21 cellular contexts compared by ENCODE assay signal in the genomic region with DNA sequence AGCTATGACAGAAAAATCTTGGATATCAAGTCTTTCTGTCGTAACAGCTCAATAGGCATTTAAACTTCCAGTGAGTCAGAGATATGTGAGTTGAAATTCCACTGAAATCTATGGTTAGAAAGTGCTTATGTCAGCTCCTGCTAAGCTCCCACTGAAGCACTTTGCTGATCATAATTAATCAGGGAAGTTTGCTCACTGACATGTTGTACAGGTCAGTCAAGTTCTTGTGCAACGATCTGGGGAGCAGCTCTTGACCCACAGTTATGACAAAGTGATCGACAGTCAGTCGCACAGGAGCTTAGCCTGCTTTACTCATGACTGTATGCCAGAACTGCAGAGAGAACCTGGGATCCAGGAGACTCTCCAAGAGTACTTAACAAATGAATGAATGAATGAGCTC.
A peak's percentile ranks its signal among the peaks of the same experiment; 100 is the strongest.
DNase-seq lines count a peak whose midpoint lies in the region; ATAC-seq, FAIRE-seq and TF ChIP-seq lines count a peak whose summit lies in the region.
"Had no signal": no experiment of that assay in that cellular context is flagged by ENCODE, and none has a peak within 500 bp of the region (broad histone marks: within the 10 kb centered on the region; RNA-seq: fewer than 3 reads in every experiment).

No MANE protein-coding gene starts in this region.

- no peak overlapping the region for H3K14ac ChIP-seq in H1 (ENCODE audit: insufficient read length)

- no peak for DNase-seq in SK-N-SH
- DNase-seq in H1 (ENCODE audit: low read depth in 1 of 2, low spot score in 2 of 2) = no peak
- peak; percentile 65 for DNase-seq in lung (ENCODE audit: low spot score)
- DNase-seq in ureter (ENCODE audit: low spot score) = peak; percentile 76
- DNase-seq in activated CD8-positive, alpha-beta memory T cell treated with anti-CD3 and anti-CD28 coated beads, Interleukin-2, amount 50 U/mL, for 4 hours = no peak
- DNase-seq in mesenteric fat pad (ENCODE audit: low spot score) = no peak
- DNase-seq: activated T-cell treated with anti-CD3 and anti-CD28 coated beads, Interleukin-2, amount 50 U/mL, for 72 hours; brain microvascular endothelial cell; GDM1; Karpas-422; naive thymus-derived CD4-positive, alpha-beta T cell; Peyer's patch; T-helper 1 cell had no signal

- no peak overlapping the region for H2BK15ac ChIP-seq in H1 (ENCODE audit: low read length)

- no peaks in the 10 kb centered on the region for H3K9me3 ChIP-seq in SK-N-SH
- no peaks in the 10 kb centered on the region for H3K9me3 ChIP-seq in H1 (ENCODE audit: insufficient read depth in 2 of 2, low read depth in 1 of 2, low read length in 1 of 2)
- H3K9me3 ChIP-seq in lung (ENCODE audit: control insufficient read depth in 2 of 2, insufficient read depth in 1 of 2, low read length in 1 of 2) = no peaks in the 10 kb centered on the region
- H3K9me3 ChIP-seq: BLaER1 treated with 17β-estradiol and CSF1 and Interleukin-3, amounts not matched to agents 10 nM and 100 nM; Peyer's patch had no signal

- TF ChIP-seq EP300 in SK-N-SH (IDR thresholded peaks at IDR 0.05; ENCODE audit: borderline replicate concordance in 1 of 2, low read depth in 1 of 2, low read length in 1 of 2) (no peak), H1 (IDR thresholded peaks at IDR 0.05; ENCODE audit: borderline replicate concordance in 1 of 2, low read depth in 2 of 2, low read length in 2 of 2) (no peak)

- no peaks in the 10 kb centered on the region for H3K79me1 ChIP-seq in H1 (ENCODE audit: low read depth, low read length)

- CTCF ChIA-PET in SK-N-SH (lab: Yijun Ruan, JAX) (interaction anchor here (1.3 kb wide), 1 partner anchor 12 kb away, joined by 3 read pairs; no protein-coding TSS in a partner anchor), H1 (lab: Charles Lee; ENCODE audit: partially characterized antibody) (interaction anchor here (0.6 to 2.7 kb wide), 6 partner anchors 11 to 262 kb away, joined by 3 to 12 read pairs (median 4); no protein-coding TSS in a partner anchor)

- no peak for TF ChIP-seq POLR2A in H1 (IDR thresholded peaks at IDR 0.05; ENCODE audit: control extremely low read depth in 1 of 2, low read depth in 2 of 2, low read length in 2 of 2)

- H3K27ac ChIP-seq in SK-N-SH (ENCODE audit: low read depth in 2 of 2, low read length in 1 of 2) = no peak overlapping the region
- no peak overlapping the region for H3K27ac ChIP-seq in H1 (ENCODE audit: low read depth, low read length)
- no peak overlapping the region for H3K27ac ChIP-seq in lung (ENCODE audit: low read depth in 1 of 2, low read length in 1 of 2)
- H3K27ac ChIP-seq: BLaER1 treated with 17β-estradiol and CSF1 and Interleukin-3, amounts not matched to agents 10 nM and 100 nM; brain microvascular endothelial cell; Peyer's patch; VCaP had no signal

- 66% methylated on average over 4 of the region's 4 CpGs for WGBS in SK-N-SH (ENCODE audit: low lambda C conversion rate)
- WGBS in H1 (ENCODE audit: extremely low coverage in 1 of 2, insufficient coverage in 1 of 2, insufficient read length in 1 of 2, insufficient replicate concordance in 2 of 2, low coverage in 1 of 2, low lambda C conversion rate in 2 of 2, missing lambda C conversion rate in 1 of 2), 2 experiments = 97% methylated on average over 4 of the region's 4 CpGs; no CpG with 5 or more reads in 1 of the 2 experiments
- WGBS in lung, 2 donors = 48 to 78% methylated on average over 4 of the region's 4 CpGs

- no peaks in the 10 kb centered on the region for H3K36me3 ChIP-seq in SK-N-SH (replicated peaks in 1 of 2; ENCODE audit: control insufficient read depth in 1 of 2, insufficient read depth in 2 of 2, low read length in 1 of 2)
- no peaks in the 10 kb centered on the region for H3K36me3 ChIP-seq in H1 (ENCODE audit: control insufficient read depth in 2 of 4, insufficient read depth in 4 of 4, low read length in 3 of 4)
- no peaks in the 10 kb centered on the region for H3K36me3 ChIP-seq in lung (ENCODE audit: control insufficient read depth in 2 of 2, insufficient read depth in 2 of 2, low read length in 2 of 2)
- H3K36me3 ChIP-seq: BLaER1 treated with 17β-estradiol and CSF1 and Interleukin-3, amounts not matched to agents 10 nM and 100 nM; brain microvascular endothelial cell; Peyer's patch had no signal

- no peak for TF ChIP-seq CTCF in SK-N-SH (IDR thresholded peaks at IDR 0.05)
- TF ChIP-seq CTCF in H1 (IDR thresholded peaks at IDR 0.05; ENCODE audit: control extremely low read depth in 1 of 3, insufficient read depth in 1 of 3, low read depth in 1 of 3, low read length in 3 of 3) = no peak
- TF ChIP-seq CTCF in lung (IDR thresholded peaks at IDR 0.05; ENCODE audit: control extremely low read depth, extremely low read depth) = no peak

- H2AK5ac ChIP-seq in H1 (ENCODE audit: low read depth, low read length) = no peak overlapping the region

- H4K91ac ChIP-seq in H1 (replicated peaks; ENCODE audit: insufficient read length, low read length) = no peak overlapping the region

- H3F3A ChIP-seq in SK-N-SH (replicated peaks; ENCODE audit: insufficient read depth) = no peaks in the 10 kb centered on the region

- no peak overlapping the region for H3K4me2 ChIP-seq in SK-N-SH
- H3K4me2 ChIP-seq in H1 (ENCODE audit: insufficient read depth in 1 of 2, low read depth in 2 of 2, low read length in 2 of 2) = no peak overlapping the region
- H3K4me2 ChIP-seq: BLaER1 treated with 17β-estradiol and CSF1 and Interleukin-3, amounts not matched to agents 10 nM and 100 nM had no signal

- POLR2A ChIA-PET in SK-N-SH (lab: Yijun Ruan, JAX) (interaction anchor here (0.6 kb wide), 1 partner anchor 228 kb away, joined by 4 read pairs; no protein-coding TSS in a partner anchor), H1 (lab: Charles Lee; ENCODE audit: partially characterized antibody) (interaction anchor here (1.3 kb wide), 2 partner anchors 9 to 25 kb away, joined by 3 to 4 read pairs; no protein-coding TSS in a partner anchor)

- H3K9me2 ChIP-seq in SK-N-SH = no peaks in the 10 kb centered on the region

- no peak overlapping the region for H4K5ac ChIP-seq in H1 (ENCODE audit: insufficient read length, low read depth, low read length)

- H3K9ac ChIP-seq in SK-N-SH = no peak overlapping the region
- no peak overlapping the region for H3K9ac ChIP-seq in H1 (replicated peaks in 1 of 4; ENCODE audit: extremely low read depth in 1 of 4, low read depth in 3 of 4, low read length in 3 of 4)
- H3K9ac ChIP-seq: BLaER1 treated with 17β-estradiol and CSF1 and Interleukin-3, amounts not matched to agents 10 nM and 100 nM had no signal

- H2AFZ ChIP-seq in SK-N-SH (ENCODE audit: low read depth) (no peak overlapping the region), H1 (ENCODE audit: low read length) (peak overlapping the region; percentile 42; the same call in 1 of the 2 replicates)

- H2BK20ac ChIP-seq in H1 (ENCODE audit: low read length) = no peak overlapping the region; the same call in 1 of the 2 replicates

- H3K79me2 ChIP-seq in SK-N-SH (ENCODE audit: insufficient read depth) (no peaks in the 10 kb centered on the region), H1 (ENCODE audit: control insufficient read depth in 1 of 2, insufficient read depth in 2 of 2, low read length in 2 of 2) (no peaks in the 10 kb centered on the region)

- H3K56ac ChIP-seq in H1 (replicated peaks; ENCODE audit: insufficient read length, low read depth, low read length) = no peak overlapping the region

- no peak overlapping the region for H3K18ac ChIP-seq in H1 (ENCODE audit: extremely low read depth, low read length)

- no peak overlapping the region for H3K4me3 ChIP-seq in SK-N-SH (ENCODE audit: low read depth in 2 of 2, low read length in 1 of 2)
- no peak overlapping the region for H3K4me3 ChIP-seq in H1 (ENCODE audit: extremely low read depth in 1 of 4, insufficient read depth in 2 of 4, low read depth in 3 of 4, low read length in 4 of 4)
- H3K4me3 ChIP-seq in lung = no peak overlapping the region
- H3K4me3 ChIP-seq: BLaER1 treated with 17β-estradiol and CSF1 and Interleukin-3, amounts not matched to agents 10 nM and 100 nM; Peyer's patch had no signal

- no peak overlapping the region for H3K4ac ChIP-seq in H1 (replicated peaks; ENCODE audit: insufficient read length, low read depth, low read length)

- no peak overlapping the region for H2BK120ac ChIP-seq in H1 (replicated peaks; ENCODE audit: low read depth, low read length)

- H2BK12ac ChIP-seq in H1 (ENCODE audit: low read depth, low read length) = no peak overlapping the region

- H3K4me1 ChIP-seq in SK-N-SH (ENCODE audit: control insufficient read depth in 1 of 2, insufficient read depth in 2 of 2, low read depth in 1 of 2, low read length in 1 of 2) (no peaks in the 10 kb centered on the region), H1 (replicated peaks in 1 of 4; ENCODE audit: control insufficient read depth in 3 of 4, insufficient read depth in 4 of 4, low read length in 3 of 4) (peaks cover 0 to 3% (median 1%) of the 10 kb centered on the region in 4 experiments; a peak in 2 of 7 replicates), lung (ENCODE audit: control insufficient read depth in 2 of 2, insufficient read depth in 2 of 2, low read length in 2 of 2) (no peaks in the 10 kb centered on the region)
- H3K4me1 ChIP-seq: BLaER1 treated with 17β-estradiol and CSF1 and Interleukin-3, amounts not matched to agents 10 nM and 100 nM; Peyer's patch had no signal

- FAIRE-seq in H1 (lab: Jason Lieb, UNC) = no peak
- FAIRE-seq: A204.1, GM12892 had no signal

- H3K23ac ChIP-seq in H1 (ENCODE audit: insufficient read length) = no peak overlapping the region

- no peak for ATAC-seq in SK-N-SH treated with all-trans-retinoic acid at 6 μM for 48 hours
- peak; percentile 82 for ATAC-seq in lung (ENCODE audit: insufficient read depth, low FRiP score)
- no peak for ATAC-seq in HG02588 (IDR thresholded peaks at IDR 0.05; ENCODE audit: unreplicated experiment)
- ATAC-seq: activated naive CD4-positive, alpha-beta T cell treated with anti-CD3 and anti-CD28 coated beads, Interleukin-2, amount 50 U/mL, for 72 hours; activated T-cell treated with anti-CD3 and anti-CD28 coated beads, Interleukin-2, amount 50 U/mL, for 72 hours; HCT116; naive thymus-derived CD4-positive, alpha-beta T cell had no signal

- H4K8ac ChIP-seq in H1 (ENCODE audit: extremely low read depth, insufficient read depth, low read length) = no peak overlapping the region

- H3K23me2 ChIP-seq in H1 (ENCODE audit: low read depth, low read length) = no peaks in the 10 kb centered on the region

- H4K20me1 ChIP-seq in SK-N-SH (ENCODE audit: insufficient read depth) (no peaks in the 10 kb centered on the region), H1 (replicated peaks in 1 of 2; ENCODE audit: control insufficient read depth in 1 of 2, insufficient read depth in 2 of 2, low read length in 2 of 2) (no peaks in the 10 kb centered on the region)
- H4K20me1 ChIP-seq: BLaER1 treated with 17β-estradiol and CSF1 and Interleukin-3, amounts not matched to agents 10 nM and 100 nM had no signal

- TF ChIP-seq RAD21 in SK-N-SH (IDR thresholded peaks at IDR 0.05; ENCODE audit: low read length) (no peak), H1 (IDR thresholded peaks at IDR 0.05 in 1 of 2, conservative IDR thresholded peaks at IDR 0.05 in 1 of 2; ENCODE audit: low read depth in 2 of 2, low read length in 2 of 2) (no peak)

- no peaks in the 10 kb centered on the region for H3K27me3 ChIP-seq in SK-N-SH (ENCODE audit: insufficient read depth)
- no peaks in the 10 kb centered on the region for H3K27me3 ChIP-seq in H1 (replicated peaks in 1 of 4; ENCODE audit: control insufficient read depth in 3 of 4, extremely low read depth in 1 of 4, insufficient read depth in 3 of 4, low read length in 3 of 4)
- H3K27me3 ChIP-seq in lung (ENCODE audit: control insufficient read depth, insufficient read depth) = no peaks in the 10 kb centered on the region
- H3K27me3 ChIP-seq: BLaER1 treated with 17β-estradiol and CSF1 and Interleukin-3, amounts not matched to agents 10 nM and 100 nM; brain microvascular endothelial cell; Peyer's patch had no signal

- H2BK5ac ChIP-seq in H1 (ENCODE audit: low read depth, low read length) = no peak overlapping the region

Comparison
In these comparisons a context has a peak if more than half of its experiments do, and no peak if none do; other contexts are left out.
1. DNase-seq: peak in lung (single experiment) and ureter (single experiment); none in SK-N-SH (single experiment), H1 (0 of 2), activated CD8-positive, alpha-beta memory T cell treated with anti-CD3 and anti-CD28 coated beads, Interleukin-2, amount 50 U/mL, for 4 hours (single experiment) and mesenteric fat pad (single experiment).